In the genomic region with DNA sequence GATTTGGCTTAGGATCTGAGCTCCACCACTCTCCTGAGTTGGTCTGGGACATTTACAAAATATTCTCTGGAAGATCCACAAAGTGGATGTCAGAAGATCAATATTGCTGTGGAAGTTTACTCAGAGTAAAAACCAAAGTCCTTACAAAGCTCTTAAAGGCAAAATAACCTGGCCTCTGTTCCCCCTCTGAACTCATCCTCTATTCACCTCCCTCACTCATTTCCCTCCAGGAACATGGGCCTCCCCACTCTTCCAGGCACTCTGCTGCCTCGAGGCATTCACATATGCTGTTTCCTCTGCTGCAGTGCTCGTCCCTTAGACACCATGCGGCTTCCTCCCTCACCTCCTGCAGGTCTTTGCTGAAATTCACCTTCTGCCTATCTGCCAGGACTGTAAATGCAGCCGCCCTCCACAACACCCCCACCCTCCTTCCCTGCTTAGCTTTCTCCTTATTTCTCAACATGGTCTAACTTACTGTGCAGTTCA, we compare ENCODE assay signal across 18 cellular contexts. TPM values are rescaled to one million over a fixed set of nuclear protein-coding genes. Genes with fewer than 3 reads are reported as not detected.
DNase-seq lines count a peak whose midpoint lies in the region; ATAC-seq and TF ChIP-seq lines count a peak whose summit lies in the region.
"Had no signal": no experiment of that assay in that cellular context is flagged by ENCODE, and none has a peak within 500 bp of the region (broad histone marks: within the 10 kb centered on the region; RNA-seq: fewer than 3 reads in every experiment).

No MANE protein-coding gene starts in this region.

- no peaks in the 10 kb centered on the region for H3F3A ChIP-seq in GM23338 (replicated peaks; ENCODE audit: low read depth)

- H3K36me3 ChIP-seq in GM23338 (ENCODE audit: insufficient read depth) = no peaks in the 10 kb centered on the region
- H3K36me3 ChIP-seq: BLaER1 treated with 17β-estradiol and CSF1 and Interleukin-3, amounts not matched to agents 10 nM and 100 nM; HAP-1 had no signal

- no peaks in the 10 kb centered on the region for H3K79me2 ChIP-seq in GM23338 (replicated peaks; ENCODE audit: insufficient read depth)

- H3K9me2 ChIP-seq in GM23338 (ENCODE audit: insufficient read depth) = no peaks in the 10 kb centered on the region

- no peak overlapping the region for H2AFZ ChIP-seq in GM23338

- TF ChIP-seq CTCF in GM23338 (conservative IDR thresholded peaks at IDR 0.05; ENCODE audit: low read depth in 2 of 2) (no peak), osteocyte (IDR thresholded peaks at IDR 0.05) (no peak)

- H3K4me3 Mint-ChIP-seq in GM23338 (no peak overlapping the region), osteocyte (ENCODE audit: unreplicated experiment) (no peak overlapping the region)
- H3K4me3 Mint-ChIP-seq: B cell; CD8-positive, alpha-beta T cell had no signal

- peaks cover 8% of the 10 kb centered on the region; the same call in 2 of the 3 replicates for H3K4me1 Mint-ChIP-seq in GM23338
- no peaks in the 10 kb centered on the region for H3K4me1 Mint-ChIP-seq in osteocyte (ENCODE audit: unreplicated experiment)
- H3K4me1 Mint-ChIP-seq: B cell had no signal

- no peaks in the 10 kb centered on the region for H3K27me3 ChIP-seq in GM23338 (ENCODE audit: insufficient read depth)
- H3K27me3 ChIP-seq: BLaER1 treated with 17β-estradiol and CSF1 and Interleukin-3, amounts not matched to agents 10 nM and 100 nM had no signal

- H3K27ac Mint-ChIP-seq in GM23338 (no peak overlapping the region), osteocyte (ENCODE audit: unreplicated experiment) (no peak overlapping the region)
- H3K27ac Mint-ChIP-seq: B cell; CD8-positive, alpha-beta T cell had no signal

- no peak overlapping the region for H3K27ac ChIP-seq in GM23338 (ENCODE audit: low read depth)
- H3K27ac ChIP-seq: BLaER1 treated with 17β-estradiol and CSF1 and Interleukin-3, amounts not matched to agents 10 nM and 100 nM; HL-60 had no signal

- H3K4me1 ChIP-seq in GM23338 (ENCODE audit: insufficient read depth) = no peaks in the 10 kb centered on the region
- H3K4me1 ChIP-seq: BLaER1 treated with 17β-estradiol and CSF1 and Interleukin-3, amounts not matched to agents 10 nM and 100 nM; HAP-1 had no signal

- ATAC-seq in GM23338 (peak; percentile 56), left lobe of liver (peak; percentile 63), GM18511 (IDR thresholded peaks at IDR 0.05; ENCODE audit: unreplicated experiment) (no peak)
- ATAC-seq: CD8-positive, alpha-beta T cell; K562 had no signal

- DNase-seq in GM23338 (ENCODE audit: low spot score) (no peak), NCI-H69 (lab: John Stamatoyannopoulos, UW) (peak; percentile 73), left lobe of liver (ENCODE audit: low spot score) (no peak), osteocyte (ENCODE audit: extremely low spot score, unreplicated experiment) (peak; percentile 66), MV-4-11 (lab: John Stamatoyannopoulos, UW) (no peak)
- DNase-seq in activated CD4-positive, alpha-beta T cell treated with anti-CD3 and anti-CD28 coated beads for 48 hours = no peak
- DNase-seq: 8988T; CD8-positive, alpha-beta T cell; DMS 273 treated with DMSO at 0.1 percent for 48 hours; IMR-90 had no signal

- no peaks in the 10 kb centered on the region for H3K9me3 Mint-ChIP-seq in GM23338
- H3K9me3 Mint-ChIP-seq in osteocyte (ENCODE audit: unreplicated experiment) = no peaks in the 10 kb centered on the region
- H3K9me3 Mint-ChIP-seq: CD8-positive, alpha-beta T cell had no signal

- H3K27me3 Mint-ChIP-seq in GM23338 (ENCODE audit: insufficient read depth, low read depth, poor library complexity) (peaks cover 4% of the 10 kb centered on the region), osteocyte (ENCODE audit: unreplicated experiment) (peaks cover 51% of the 10 kb centered on the region)

- no peaks in the 10 kb centered on the region for H4K20me1 ChIP-seq in GM23338 (replicated peaks; ENCODE audit: insufficient read depth)
- H4K20me1 ChIP-seq: BLaER1 treated with 17β-estradiol and CSF1 and Interleukin-3, amounts not matched to agents 10 nM and 100 nM had no signal

- no peak overlapping the region for H3K4me2 ChIP-seq in GM23338
- H3K4me2 ChIP-seq: BLaER1 treated with 17β-estradiol and CSF1 and Interleukin-3, amounts not matched to agents 10 nM and 100 nM had no signal

- H3K4me3 ChIP-seq in GM23338 = no peak overlapping the region
- H3K4me3 ChIP-seq: BLaER1 treated with 17β-estradiol and CSF1 and Interleukin-3, amounts not matched to agents 10 nM and 100 nM; HAP-1; K562 had no signal

- H3K36me3 Mint-ChIP-seq in GM23338 (ENCODE audit: low read depth) = no peaks in the 10 kb centered on the region
- no peaks in the 10 kb centered on the region for H3K36me3 Mint-ChIP-seq in osteocyte (ENCODE audit: unreplicated experiment)
- H3K36me3 Mint-ChIP-seq: CD8-positive, alpha-beta T cell had no signal

TF ChIP-seq in GM23338, 12 proteins besides CTCF, POLR2A, EP300 and RAD21:
- TF ChIP-seq CREB1 (CRISPR knock-in tag; IDR thresholded peaks at IDR 0.05; ENCODE audit: low read depth) (no peak), ZNF331 (CRISPR knock-in tag; IDR thresholded peaks at IDR 0.05; ENCODE audit: low read depth) (no peak), ZNF114 (CRISPR knock-in tag; IDR thresholded peaks at IDR 0.05) (no peak), REST (IDR thresholded peaks at IDR 0.05; ENCODE audit: unreplicated experiment) (no peak), EZH2 (IDR thresholded peaks at IDR 0.05; ENCODE audit: low read depth, unreplicated experiment) (no peak), STAT1 (IDR thresholded peaks at IDR 0.05; ENCODE audit: unreplicated experiment) (no peak), EZH2phosphoT487 (IDR thresholded peaks at IDR 0.05; ENCODE audit: unreplicated experiment) (no peak), JUNB (IDR thresholded peaks at IDR 0.05; ENCODE audit: unreplicated experiment) (no peak), POLR2AphosphoS5 (IDR thresholded peaks at IDR 0.05; ENCODE audit: low read depth) (no peak)
- TF ChIP-seq, protein P1, sequence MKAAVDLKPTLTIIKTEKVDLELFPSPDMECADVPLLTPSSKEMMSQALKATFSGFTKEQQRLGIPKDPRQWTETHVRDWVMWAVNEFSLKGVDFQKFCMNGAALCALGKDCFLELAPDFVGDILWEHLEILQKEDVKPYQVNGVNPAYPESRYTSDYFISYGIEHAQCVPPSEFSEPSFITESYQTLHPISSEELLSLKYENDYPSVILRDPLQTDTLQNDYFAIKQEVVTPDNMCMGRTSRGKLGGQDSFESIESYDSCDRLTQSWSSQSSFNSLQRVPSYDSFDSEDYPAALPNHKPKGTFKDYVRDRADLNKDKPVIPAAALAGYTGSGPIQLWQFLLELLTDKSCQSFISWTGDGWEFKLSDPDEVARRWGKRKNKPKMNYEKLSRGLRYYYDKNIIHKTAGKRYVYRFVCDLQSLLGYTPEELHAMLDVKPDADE (IDR thresholded peaks at IDR 0.05) = no peak

RNA-seq across cellular contexts. Expression of gene CCDC174, which starts 19.1 kb away (rescaled TPM):
- total RNA-seq in GM23338 (2014; rRNA removed; shearing (Covaris generic)) = 9.2 and 11.2 TPM in 2 replicates
- polyA plus RNA-seq in GM23338 (2016; fragmentation: Nextera tagmentation; extraction: Ambion mirVana) = 46.3 and 48.6 TPM in 2 replicates
- total RNA-seq in left lobe of liver = 6.4 TPM
- 18.4 and 20.4 TPM in 2 replicates for total RNA-seq in osteocyte

RNA-seq across cellular contexts. Expression of gene C3orf20, which starts 42.5 kb away (rescaled TPM):
- total RNA-seq in GM23338 (2014; rRNA removed; shearing (Covaris generic)) = not detected in 2 replicates
- polyA plus RNA-seq in GM23338 (2016; fragmentation: Nextera tagmentation; extraction: Ambion mirVana) = not detected in 2 replicates
- total RNA-seq in left lobe of liver = 0.13 TPM
- total RNA-seq in osteocyte = not detected in 2 replicates
- total RNA-seq: H1, IMR-90 had no signal
- polyA plus RNA-seq: AG04450, H1, IMR-90, K562 had no signal

Comparison
In these comparisons a context has a peak if more than half of its experiments do, and no peak if none do; other contexts are left out.
1. DNase-seq: peak in NCI-H69 (single experiment) and osteocyte (single experiment); none in GM23338 (single experiment), left lobe of liver (single experiment), MV-4-11 (single experiment) and activated CD4-positive, alpha-beta T cell treated with anti-CD3 and anti-CD28 coated beads for 48 hours (single experiment).